Comparison of ENCODE assay signal across 21 cellular contexts in the genomic region with DNA sequence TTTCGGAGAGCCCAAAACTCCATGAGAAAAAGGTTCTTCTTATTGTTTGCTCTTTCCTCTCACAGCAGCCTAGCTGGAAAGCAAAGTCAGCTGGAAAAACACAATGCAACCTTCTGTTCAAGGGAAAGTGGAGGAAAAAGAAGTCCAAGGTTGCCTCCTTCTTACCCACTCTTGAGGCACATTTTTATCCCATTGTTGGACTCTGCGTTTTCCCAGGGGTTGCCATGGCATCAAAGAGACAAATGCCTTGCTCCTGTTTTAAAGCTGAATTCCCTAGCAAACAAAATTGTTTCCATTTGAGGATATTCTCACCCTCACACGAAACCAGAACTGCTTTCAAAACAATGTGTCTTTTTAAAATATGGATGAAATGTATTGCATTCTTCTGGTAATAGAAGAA. TPM values are rescaled to one million over a fixed set of nuclear protein-coding genes. Genes with fewer than 3 reads are reported as not detected.
A peak's percentile ranks its signal among the peaks of the same experiment; 100 is the strongest.
DNase-seq lines count a peak whose midpoint lies in the region; ATAC-seq and TF ChIP-seq lines count a peak whose summit lies in the region.
"Had no signal": no experiment of that assay in that cellular context is flagged by ENCODE, and none has a peak within 500 bp of the region (broad histone marks: within the 10 kb centered on the region; RNA-seq: fewer than 3 reads in every experiment).

No MANE protein-coding gene starts in this region.

- intact Hi-C loops in heart left ventricle (cut with DNase I) (loop anchor here in 6 of 10 donors (5.0 kb wide), 3 partner anchors 37 to 47 kb away; a partner anchor contains a TSS), Right ventricle myocardium superior (cut with DNase I) (no loop called here)

- DNase-seq in heart left ventricle (no peak), Right ventricle myocardium superior (no peak), astrocyte of the spinal cord (ENCODE audit: low read depth, low spot score) (peak; percentile 45), lung microvascular endothelial cell (ENCODE audit: low read depth in 2 of 2) (peak; percentile 53 to 73), amniotic stem cell (lab: John Stamatoyannopoulos, UW) (no peak)
- no peak for DNase-seq in stimulated activated CD4-positive, alpha-beta T cell treated with anti-CD3 and anti-CD28 coated beads, Interleukin-12 subunit alpha, Interleukin-12 subunit beta, amount 100 ng/mL, for 4 hours
- DNase-seq: activated CD4-positive, alpha-beta T cell treated with anti-CD3 and anti-CD28 coated beads, Interleukin-2, amount 50 U/mL, for 48 hours; activated naive CD4-positive, alpha-beta T cell treated with Interleukin-2 at 50 U/mL for 16 hours; activated T-cell treated with anti-CD3 and anti-CD28 coated beads for 4 hours; cortex of kidney; NCI-H2081 treated with DMSO at 0.1 percent for 48 hours; NCI-H524; nephron progenitor cell; retina; stimulated activated CD4-positive, alpha-beta T cell treated with anti-CD3 and anti-CD28 coated beads, Interleukin-15, amount 100 ng/mL, for 24 hours; WERI-Rb-1 had no signal

- TF ChIP-seq CTCF in heart left ventricle (IDR thresholded peaks at IDR 0.05) (no peak), astrocyte of the spinal cord (IDR thresholded peaks at IDR 0.05; ENCODE audit: low read depth, low read length) (no peak)

- in situ Hi-C loops in astrocyte of the spinal cord (cut with HindIII; ENCODE audit: low sequenced_read_pairs): no loop called here

- no peak for ATAC-seq in heart left ventricle
- no peak for ATAC-seq in Right ventricle myocardium superior (ENCODE audit: poor library complexity)
- ATAC-seq in GM19023 (IDR thresholded peaks at IDR 0.05; ENCODE audit: unreplicated experiment): no peak
- ATAC-seq: stimulated activated memory B cell treated with anti-CD40 and anti-IgM and Interleukin-4, amounts not matched to agents 10 μg/mL and 1 μg/mL and 100 μg/mL, for 72 hours had no signal

- H3K9me3 ChIP-seq in heart left ventricle (no peaks in the 10 kb centered on the region), subcutaneous abdominal adipose tissue (ENCODE audit: control insufficient read depth in 5 of 5, low read length in 5 of 5) (no peaks in the 10 kb centered on the region)

- WGBS in heart left ventricle, 4 donors: 55 to 65% (median 65%) methylated on average over 3 of the region's 3 CpGs

- peaks cover 0 to 39% (median 11%) of the 10 kb centered on the region in 12 donors for H3K4me1 ChIP-seq in heart left ventricle
- H3K4me1 ChIP-seq in subcutaneous abdominal adipose tissue (ENCODE audit: control insufficient read depth in 5 of 5, insufficient read depth in 5 of 5, low read length in 5 of 5): peaks cover 0 to 30% (median 12%) of the 10 kb centered on the region in 5 donors

- H3K9ac ChIP-seq in subcutaneous abdominal adipose tissue (ENCODE audit: low read length in 5 of 5): no peak overlapping the region

- no peak for TF ChIP-seq POLR2A in heart left ventricle (IDR thresholded peaks at IDR 0.05)

- H3K36me3 ChIP-seq in heart left ventricle: no peaks in the 10 kb centered on the region
- H3K36me3 ChIP-seq in subcutaneous abdominal adipose tissue (ENCODE audit: control insufficient read depth in 5 of 5, insufficient read depth in 5 of 5, low read length in 5 of 5): no peaks in the 10 kb centered on the region
- H3K36me3 ChIP-seq: WERI-Rb-1 had no signal

- no peak overlapping the region for H3K4me3 ChIP-seq in heart left ventricle
- H3K4me3 ChIP-seq in astrocyte of the spinal cord (ENCODE audit: low read depth, low read length): no peak overlapping the region
- no peak overlapping the region for H3K4me3 ChIP-seq in subcutaneous abdominal adipose tissue (ENCODE audit: low read depth in 1 of 5, low read length in 5 of 5)

- H3K27ac ChIP-seq in heart left ventricle (peak overlapping the region in 7 of 12 donors; percentile 0 to 82 (median 27)), subcutaneous abdominal adipose tissue (ENCODE audit: low read depth, low read length) (peak overlapping the region; percentile 33)
- H3K27ac ChIP-seq: C4-2B, WERI-Rb-1 had no signal

- H3K27me3 ChIP-seq in heart left ventricle: no peaks in the 10 kb centered on the region
- no peaks in the 10 kb centered on the region for H3K27me3 ChIP-seq in subcutaneous abdominal adipose tissue (ENCODE audit: control insufficient read depth in 5 of 5, insufficient read depth in 4 of 5, low read length in 5 of 5)

RNA-seq across cellular contexts. Expression of a gene that starts 45.1 kb away (rescaled TPM):
- total RNA-seq in heart left ventricle (100 to 1,000 TPM in 7 of 9 donors, 10 to 100 TPM in 2; 74.0 to 236 (median 120) TPM), Right ventricle myocardium superior (114 TPM), lung microvascular endothelial cell (22.2 and 30.3 TPM in 2 replicates)
- polyA plus RNA-seq in heart left ventricle: 100 to 1,000 TPM in 1 of 2 donors, 10 to 100 TPM in 1; 95.2 to 134 TPM
- total RNA-seq: T-helper 1 cell treated with Interleukin-12 subunit alpha and Interleukin-12 subunit beta and Interleukin-4 antibody, amounts not matched to agents 30 ng/mL and 1 ng/mL, for 36 hours had no signal

Comparison
In these comparisons a context has a peak if more than half of its experiments do, and no peak if none do; other contexts are left out.
1. DNase-seq: peak in astrocyte of the spinal cord (single experiment) and lung microvascular endothelial cell (2 of 2); none in heart left ventricle (0 of 5), Right ventricle myocardium superior (single experiment), stimulated activated CD4-positive, alpha-beta T cell treated with anti-CD3 and anti-CD28 coated beads, Interleukin-12 subunit alpha, Interleukin-12 subunit beta, amount 100 ng/mL, for 4 hours (single experiment) and amniotic stem cell (single experiment).